ENCODE assay signal across 1 cellular context in genomic region chr1:193104906-193105820, GRCh38.
TF ChIP-seq lines count a peak whose summit lies in the region.

GLRX2 (minus strand) TSS chr1:193105414; CDS start chr1:193105382, 32 bp downstream.

TF ChIP-seq in K562, 482 proteins besides CTCF, POLR2A, EP300 and RAD21 (continued from another document and continues in another):
- TF ChIP-seq ARID3A (IDR thresholded peaks at IDR 0.05; ENCODE audit: borderline replicate concordance, low read depth, low read length) (no peak), ZNF77 (CRISPR knock-in tag; IDR thresholded peaks at IDR 0.05) (no peak), NR1H2 (CRISPR knock-in tag; IDR thresholded peaks at IDR 0.05) (no peak), ZZZ3 (IDR thresholded peaks at IDR 0.05) (no peak), RFX1 (IDR thresholded peaks at IDR 0.05) (no peak), GTF2F1 (IDR thresholded peaks at IDR 0.05; ENCODE audit: low read depth, low read length) (peak; percentile 78; the same call in 1 of the 2 replicates), PPARD (CRISPR knock-in tag; IDR thresholded peaks at IDR 0.05) (no peak), MCM3 (IDR thresholded peaks at IDR 0.05) (no peak), DLX4 (CRISPR knock-in tag; IDR thresholded peaks at IDR 0.05) (no peak), ZNF121 (CRISPR knock-in tag; conservative IDR thresholded peaks at IDR 0.05) (no peak), ZNF282 (CRISPR knock-in tag; IDR thresholded peaks at IDR 0.05) (peak; percentile 79; the same call in 1 of the 2 replicates), PHF20 (IDR thresholded peaks at IDR 0.05; ENCODE audit: partially characterized antibody) (no peak), ETS1 (conservative IDR thresholded peaks at IDR 0.05; ENCODE audit: control insufficient read depth, low read depth, low read length) (peak; percentile 84; the same call in 1 of the 2 replicates), HNRNPL (IDR thresholded peaks at IDR 0.05; ENCODE audit: low read depth, low read length) (peak; percentile 95), CBFB (CRISPR knock-in tag; IDR thresholded peaks at IDR 0.05) (no peak), ZMIZ1 (IDR thresholded peaks at IDR 0.05; ENCODE audit: low read depth in 2 of 2, low read length in 2 of 2) (peak in 1 of 2 experiments; percentile 41; a peak in 1 of 4 replicates), FOXK1 (CRISPR knock-in tag; IDR thresholded peaks at IDR 0.05; ENCODE audit: borderline replicate concordance) (no peak), ZBTB1 (CRISPR knock-in tag; IDR thresholded peaks at IDR 0.05; ENCODE audit: borderline replicate concordance, low read depth) (peak; percentile 95), ZNF707 (CRISPR knock-in tag; conservative IDR thresholded peaks at IDR 0.05) (no peak), XRCC3 (IDR thresholded peaks at IDR 0.05) (no peak), RB1 (IDR thresholded peaks at IDR 0.05; ENCODE audit: low read depth) (peak; percentile 82), ZNF316 (IDR thresholded peaks at IDR 0.05) (no peak), ZNF695 (CRISPR knock-in tag; IDR thresholded peaks at IDR 0.05) (no peak), BRCA1 (IDR thresholded peaks at IDR 0.05) (no peak), BRCA1 (CRISPR knock-in tag; IDR thresholded peaks at IDR 0.05) (no peak), WHSC1 (IDR thresholded peaks at IDR 0.05; ENCODE audit: low read length) (no peak), ZNF75A (CRISPR knock-in tag; IDR thresholded peaks at IDR 0.05) (no peak), CC2D1A (IDR thresholded peaks at IDR 0.05) (no peak), MYBL2 (IDR thresholded peaks at IDR 0.05; ENCODE audit: low read depth) (no peak), MYBL2 (CRISPR knock-in tag; IDR thresholded peaks at IDR 0.05; ENCODE audit: borderline replicate concordance) (no peak), PHF8 (IDR thresholded peaks at IDR 0.05; ENCODE audit: borderline replicate concordance, low read length) (peak; percentile 85; the same call in 1 of the 2 replicates), RUNX1 (IDR thresholded peaks at IDR 0.05; ENCODE audit: low read depth) (no peak), CUX1 (CRISPR knock-in tag; IDR thresholded peaks at IDR 0.05) (no peak), E2F3 (CRISPR knock-in tag; IDR thresholded peaks at IDR 0.05) (0 out of 2 replicates have a peak, but pooled peaks have one; percentile 13), HOXB6 (CRISPR knock-in tag; IDR thresholded peaks at IDR 0.05; ENCODE audit: borderline replicate concordance) (no peak), TAF1 (IDR thresholded peaks at IDR 0.05; ENCODE audit: control insufficient read depth, extremely low read depth, insufficient read depth, low read length, severe bottlenecking) (peak; percentile 94), TGIF2 (CRISPR knock-in tag; IDR thresholded peaks at IDR 0.05) (no peak), PTRF (tag; IDR thresholded peaks at IDR 0.05) (no peak), GTF3C2 (IDR thresholded peaks at IDR 0.05; ENCODE audit: borderline replicate concordance, extremely low read depth, insufficient read length) (no peak), CBX8 (IDR thresholded peaks at IDR 0.05; ENCODE audit: borderline replicate concordance, extremely low read depth, low read depth, low read length, poor library complexity, severe bottlenecking) (no peak), E2F6 (IDR thresholded peaks at IDR 0.05; ENCODE audit: borderline replicate concordance in 1 of 2, extremely low read depth in 1 of 2, insufficient read depth in 1 of 2, insufficient read length in 1 of 2, low read depth in 1 of 2, low read length in 1 of 2, poor library complexity in 1 of 2, severe bottlenecking in 1 of 2) (peak; percentile 69 to 79), HES1 (IDR thresholded peaks at IDR 0.05; ENCODE audit: low read depth) (no peak), BCLAF1 (IDR thresholded peaks at IDR 0.05; ENCODE audit: borderline replicate concordance in 1 of 2, control insufficient read depth in 1 of 2, low read depth in 2 of 2, low read length in 1 of 2) (no peak), ZNF347 (CRISPR knock-in tag; IDR thresholded peaks at IDR 0.05; ENCODE audit: low read depth) (no peak), SETDB1 (IDR thresholded peaks at IDR 0.05; ENCODE audit: low read length) (no peak)
